Comparison of ENCODE assay signal across 8 cellular contexts in the genomic region with DNA sequence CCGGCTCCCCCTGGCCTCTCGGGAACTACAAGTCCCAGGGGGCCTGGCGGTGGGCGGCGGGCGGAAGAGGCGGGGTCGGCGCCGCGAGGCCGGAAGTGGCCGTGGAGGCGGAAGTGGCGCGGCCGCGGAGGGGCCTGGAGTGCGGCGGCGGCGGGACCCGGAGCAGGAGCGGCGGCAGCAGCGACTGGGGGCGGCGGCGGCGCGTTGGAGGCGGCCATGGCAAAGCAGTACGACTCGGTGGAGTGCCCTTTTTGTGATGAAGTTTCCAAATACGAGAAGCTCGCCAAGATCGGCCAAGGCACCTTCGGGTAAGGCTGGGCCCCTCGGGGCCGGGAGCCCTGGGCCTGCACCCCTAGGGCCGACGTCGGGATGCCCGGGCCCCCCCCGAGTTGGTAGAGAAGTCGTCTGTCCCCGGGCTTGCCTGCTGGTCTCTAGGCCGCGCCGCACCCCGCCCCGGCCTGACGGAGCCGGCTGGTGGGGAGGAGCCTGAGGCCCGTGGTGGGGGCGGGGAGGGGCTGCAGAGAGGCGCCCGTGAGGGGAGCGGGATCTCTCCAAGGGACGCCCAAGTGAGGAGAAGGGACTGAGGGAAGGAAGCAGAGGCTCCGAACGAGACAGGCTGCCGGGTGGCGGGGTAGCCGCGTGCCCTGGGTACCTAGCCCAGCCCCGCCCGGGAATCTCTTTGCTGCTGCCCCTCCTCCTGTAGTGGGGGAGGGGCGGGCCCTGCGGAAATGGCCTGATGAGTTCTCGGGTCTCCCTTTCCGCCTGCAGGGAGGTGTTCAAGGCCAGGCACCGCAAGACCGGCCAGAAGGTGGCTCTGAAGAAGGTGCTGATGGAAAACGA. TPM values are rescaled to one million over a fixed set of nuclear protein-coding genes. Genes with fewer than 3 reads are reported as not detected.
DNase-seq lines count a peak whose midpoint lies in the region; ATAC-seq and TF ChIP-seq lines count a peak whose summit lies in the region.

A gene (plus strand): TSS at position 102 of the 840 bp plus-strand sequence. CDS start 115 bp downstream, at position 217.

- CTCF ChIA-PET in CD8-positive, alpha-beta T cell (lab: Charles Lee), result interaction anchor here (0.7 to 8.5 kb wide), 23 partner anchors 11 to 283 kb away, joined by 3 to 85 read pairs (median 4); a partner anchor contains a TSS
- CTCF ChIA-PET in activated CD8-positive, alpha-beta memory T cell treated with anti-CD3 and anti-CD28 coated beads, Interleukin-2, amount 10 ng/mL, durations not matched to agents 7 days and 5 days (lab: Charles Lee), result interaction anchor here (0.7 to 8.7 kb wide), 18 partner anchors 10 to 136 kb away, joined by 3 to 86 read pairs (median 8); a partner anchor contains a TSS

- peaks cover 57% of the 10 kb centered on the region for H3K4me1 ChIP-seq in CD8-positive, alpha-beta T cell (ENCODE audit: insufficient read depth, low read length)
- H3K4me1 ChIP-seq in NT2/D1 (ENCODE audit: insufficient read depth, insufficient read length), result peaks cover 24% of the 10 kb centered on the region
- H3K4me1 ChIP-seq in endodermal cell (ENCODE audit: control insufficient read depth, insufficient read depth, low read length), result no peaks in the 10 kb centered on the region
- peaks cover 21% of the 10 kb centered on the region for H3K4me1 ChIP-seq in mesodermal cell (ENCODE audit: control insufficient read depth, insufficient read depth, low read length, poor library complexity, severe bottlenecking)

- H3K36me3 ChIP-seq in CD8-positive, alpha-beta T cell (ENCODE audit: insufficient read depth, low read length), result peaks cover 37% of the 10 kb centered on the region
- H3K36me3 ChIP-seq in NT2/D1 (ENCODE audit: insufficient read depth, insufficient read length, low read length), result peaks cover 46% of the 10 kb centered on the region
- peaks cover 45% of the 10 kb centered on the region for H3K36me3 ChIP-seq in endodermal cell (ENCODE audit: control insufficient read depth, insufficient read depth, low read length)
- peaks cover 45% of the 10 kb centered on the region for H3K36me3 ChIP-seq in mesodermal cell (ENCODE audit: control insufficient read depth, insufficient read depth, low read length)

- H3K4me1 Mint-ChIP-seq in CD8-positive, alpha-beta T cell (ENCODE audit: low read depth), result peaks cover 54% of the 10 kb centered on the region
- peaks cover 74% of the 10 kb centered on the region for H3K4me1 Mint-ChIP-seq in activated CD8-positive, alpha-beta memory T cell treated with anti-CD3 and anti-CD28 coated beads, Interleukin-2, amount 10 ng/mL, durations not matched to agents 7 days and 5 days
- H3K4me1 Mint-ChIP-seq in endodermal cell, result peaks cover 6% of the 10 kb centered on the region

- no peaks in the 10 kb centered on the region for H3K27me3 Mint-ChIP-seq in CD8-positive, alpha-beta T cell (ENCODE audit: low read depth)
- H3K27me3 Mint-ChIP-seq in activated CD8-positive, alpha-beta memory T cell treated with anti-CD3 and anti-CD28 coated beads, Interleukin-2, amount 10 ng/mL, durations not matched to agents 7 days and 5 days, result no peaks in the 10 kb centered on the region
- H3K27me3 Mint-ChIP-seq in endodermal cell (ENCODE audit: insufficient read depth), result no peaks in the 10 kb centered on the region

- POLR2A ChIA-PET in CD8-positive, alpha-beta T cell (lab: Charles Lee), result interaction anchor here (0.8 to 4.1 kb wide), 22 partner anchors 10 to 334 kb away, joined by 3 to 46 read pairs (median 4); a partner anchor contains a TSS

- 0 to 1% methylated on average over 28 to 75 of the region's 75 CpGs for WGBS in endodermal cell (ENCODE audit: insufficient coverage in 1 of 2, insufficient read length in 1 of 2), 2 experiments
- 0 to 1% methylated on average over 53 to 54 of the region's 75 CpGs for WGBS in mesodermal cell (ENCODE audit: insufficient coverage in 2 of 2), 2 experiments

- H3K27ac ChIP-seq in CD8-positive, alpha-beta T cell (ENCODE audit: low read depth, low read length), result peak within 1 kb of the TSS; percentile 74
- H3K27ac ChIP-seq in endodermal cell (ENCODE audit: low read depth, low read length) (peak within 1 kb of the TSS; percentile 79), mesodermal cell (ENCODE audit: low read depth, low read length, severe bottlenecking) (peak within 1 kb of the TSS; percentile 90)

- H3K27ac Mint-ChIP-seq in CD8-positive, alpha-beta T cell, result peak within 1 kb of the TSS; percentile 96
- peak within 1 kb of the TSS; percentile 89 for H3K27ac Mint-ChIP-seq in activated CD8-positive, alpha-beta memory T cell treated with anti-CD3 and anti-CD28 coated beads, Interleukin-2, amount 10 ng/mL, durations not matched to agents 7 days and 5 days
- peak within 1 kb of the TSS; percentile 88 for H3K27ac Mint-ChIP-seq in endodermal cell

- peak within 1 kb of the TSS; percentile 89 for H3K4me3 Mint-ChIP-seq in CD8-positive, alpha-beta T cell
- peak within 1 kb of the TSS; percentile 95 for H3K4me3 Mint-ChIP-seq in activated CD8-positive, alpha-beta memory T cell treated with anti-CD3 and anti-CD28 coated beads, Interleukin-2, amount 10 ng/mL, durations not matched to agents 7 days and 5 days
- peak within 1 kb of the TSS; percentile 92 for H3K4me3 Mint-ChIP-seq in endodermal cell

- peak within 1 kb of the TSS; percentile 100 for H3K9ac ChIP-seq in NT2/D1 (ENCODE audit: insufficient read length, low read depth)
- peak within 1 kb of the TSS; percentile 57 for H3K9ac ChIP-seq in endodermal cell (ENCODE audit: extremely low read depth, low read length, poor library complexity, severe bottlenecking)

- intact Hi-C loops in CD8-positive, alpha-beta T cell (cut with DNase I, micrococcal nuclease), result loop anchor here (1.0 to 5.0 kb wide), 15 partner anchors 10 to 342 kb away; a partner anchor contains a TSS

- peak; percentile 87 to 98 (median 91) for DNase-seq in CD8-positive, alpha-beta T cell
- DNase-seq in HS-5 (ENCODE audit: low read depth), result peak; percentile 33
- peak; percentile 85 for DNase-seq in NT2/D1 (ENCODE audit: low read depth, low spot score)
- DNase-seq in activated CD8-positive, alpha-beta memory T cell treated with anti-CD3 and anti-CD28 coated beads, Interleukin-2, amount 10 ng/mL, durations not matched to agents 7 days and 5 days, result peak; percentile 95
- DNase-seq in endodermal cell, result peak; percentile 97
- DNase-seq in stimulated activated CD8-positive, alpha-beta memory T cell treated with anti-CD3 and anti-CD28 coated beads, Interleukin-15, amount 100 ng/mL, for 4 hours (ENCODE audit: low read depth in 2 of 2), result peak; percentile 86 to 90

- no peak for TF ChIP-seq CTCF in CD8-positive, alpha-beta T cell (IDR thresholded peaks at IDR 0.05)
- no peak for TF ChIP-seq CTCF in endodermal cell (conservative IDR thresholded peaks at IDR 0.05)

- H3K36me3 Mint-ChIP-seq in CD8-positive, alpha-beta T cell, result peaks cover 43% of the 10 kb centered on the region
- H3K36me3 Mint-ChIP-seq in activated CD8-positive, alpha-beta memory T cell treated with anti-CD3 and anti-CD28 coated beads, Interleukin-2, amount 10 ng/mL, durations not matched to agents 7 days and 5 days, result peaks cover 38% of the 10 kb centered on the region
- H3K36me3 Mint-ChIP-seq in endodermal cell (ENCODE audit: low read depth), result peaks cover 41% of the 10 kb centered on the region

- H3K9me3 ChIP-seq in CD8-positive, alpha-beta T cell (ENCODE audit: low read length), result no peaks in the 10 kb centered on the region
- no peaks in the 10 kb centered on the region for H3K9me3 ChIP-seq in NT2/D1 (ENCODE audit: insufficient read depth, low read length)
- no peaks in the 10 kb centered on the region for H3K9me3 ChIP-seq in endodermal cell (ENCODE audit: control insufficient read depth, low read length)
- no peaks in the 10 kb centered on the region for H3K9me3 ChIP-seq in mesodermal cell (ENCODE audit: control insufficient read depth, low read length)

- peak; percentile 58 for ATAC-seq in CD8-positive, alpha-beta T cell
- peak; percentile 58 for ATAC-seq in GM19467 (IDR thresholded peaks at IDR 0.05; ENCODE audit: unreplicated experiment)
- ATAC-seq in activated CD8-positive, alpha-beta memory T cell treated with anti-CD3 and anti-CD28 coated beads, Interleukin-2, amount 10 ng/mL, durations not matched to agents 7 days and 5 days, result peak; percentile 61

- H3K4me3 ChIP-seq in CD8-positive, alpha-beta T cell (ENCODE audit: low read depth, low read length), result peak within 1 kb of the TSS; percentile 82
- H3K4me3 ChIP-seq in NT2/D1 (ENCODE audit: insufficient read length, low read depth), result peak within 1 kb of the TSS; percentile 97
- peak within 1 kb of the TSS; percentile 88 for H3K4me3 ChIP-seq in endodermal cell (ENCODE audit: low read length)
- H3K4me3 ChIP-seq in mesodermal cell (ENCODE audit: extremely low read depth, insufficient read depth, low read length, poor library complexity, severe bottlenecking), result peak within 1 kb of the TSS; percentile 98

- H3K9me3 Mint-ChIP-seq in CD8-positive, alpha-beta T cell, result no peaks in the 10 kb centered on the region
- no peaks in the 10 kb centered on the region for H3K9me3 Mint-ChIP-seq in activated CD8-positive, alpha-beta memory T cell treated with anti-CD3 and anti-CD28 coated beads, Interleukin-2, amount 10 ng/mL, durations not matched to agents 7 days and 5 days (ENCODE audit: low read depth)
- H3K9me3 Mint-ChIP-seq in endodermal cell, result no peaks in the 10 kb centered on the region

- no peaks in the 10 kb centered on the region for H3K27me3 ChIP-seq in CD8-positive, alpha-beta T cell (ENCODE audit: insufficient read depth, low read length)
- H3K27me3 ChIP-seq in NT2/D1 (ENCODE audit: insufficient read depth, insufficient read length) (no peaks in the 10 kb centered on the region), endodermal cell (ENCODE audit: control insufficient read depth, insufficient read depth, low read length, poor library complexity, severe bottlenecking) (no peaks in the 10 kb centered on the region)

RNA-seq across cellular contexts. Expression of the gene that starts here (rescaled TPM):
- total RNA-seq in CD8-positive, alpha-beta T cell, result 100 to 1,000 TPM; 116 to 120 TPM
- 100 to 1,000 TPM; 120 to 128 TPM for total RNA-seq in activated CD8-positive, alpha-beta memory T cell treated with anti-CD3 and anti-CD28 coated beads, Interleukin-2, amount 10 ng/mL, durations not matched to agents 7 days and 5 days
- 100 to 1,000 TPM in 1 of 2 donors, 10 to 100 TPM in 1; 97.1 to 101 TPM for total RNA-seq in endodermal cell
- polyA plus RNA-seq in endodermal cell (2013, experiment 1 of 2), result 58.2 TPM
- 58.0 TPM for polyA plus RNA-seq in endodermal cell (2013, experiment 2 of 2)
- polyA plus RNA-seq in mesodermal cell (2013, experiment 1 of 2), result 79.5 TPM
- polyA plus RNA-seq in mesodermal cell (2013, experiment 2 of 2), result 66.6 TPM

Comparison
In these comparisons a context has a peak if more than half of its experiments do, and no peak if none do; other contexts are left out.
1. Peak in every context shown above with its lines: DNase-seq, ATAC-seq, H3K4me3 ChIP-seq and H3K27ac ChIP-seq.
2. DNase-seq: peak in every context shown above with its lines; median percentile 97 in endodermal cell; 95 in activated CD8-positive, alpha-beta memory T cell treated with anti-CD3 and anti-CD28 coated beads, Interleukin-2, amount 10 ng/mL, durations not matched to agents 7 days and 5 days; 91 in CD8-positive, alpha-beta T cell; 88 in stimulated activated CD8-positive, alpha-beta memory T cell treated with anti-CD3 and anti-CD28 coated beads, Interleukin-15, amount 100 ng/mL, for 4 hours; 85 in NT2/D1; 33 in HS-5.